ENCODE assay signal across 31 cellular contexts in genomic region chr5:107012371-107012770, GRCh38.
"Had no signal": no experiment of that assay in that cellular context is flagged by ENCODE, and none has a peak within 500 bp of the region (broad histone marks: within the 10 kb centered on the region; RNA-seq: fewer than 3 reads in every experiment).

No MANE protein-coding gene starts in this region.

- H3K36me3 ChIP-seq: brain microvascular endothelial cell, SJCRH30, WERI-Rb-1 had no signal

- H3K27ac Mint-ChIP-seq: activated CD4-positive, alpha-beta memory T cell treated with anti-CD3 and anti-CD28 coated beads, Interleukin-2, amount 10 ng/mL, durations not matched to agents 7 days and 5 days; activated CD8-positive, alpha-beta memory T cell treated with anti-CD3 and anti-CD28 coated beads, Interleukin-2, amount 10 ng/mL, durations not matched to agents 7 days and 5 days; activated naive CD8-positive, alpha-beta T cell treated with anti-CD3 and anti-CD28 coated beads for 36 hours had no signal

- H3K27ac ChIP-seq: brain microvascular endothelial cell, KMS-11, PC-9, RWPE1, SJCRH30, SK-N-MC, WERI-Rb-1 had no signal

- ATAC-seq: activated CD8-positive, alpha-beta memory T cell treated with anti-CD3 and anti-CD28 coated beads, Interleukin-2, amount 10 ng/mL, durations not matched to agents 7 days and 5 days; Right ventricle myocardium inferior had no signal

- H3K4me3 ChIP-seq: PC-9, SJCRH30, SK-N-MC had no signal

- H3K9me3 ChIP-seq: SJCRH30 had no signal

- H2AFZ ChIP-seq: PC-9 had no signal

- H3K9me3 Mint-ChIP-seq: activated CD4-positive, alpha-beta memory T cell treated with anti-CD3 and anti-CD28 coated beads, Interleukin-2, amount 10 ng/mL, durations not matched to agents 7 days and 5 days had no signal

- H3K27me3 ChIP-seq: brain microvascular endothelial cell, SJCRH30 had no signal

- H3K36me3 Mint-ChIP-seq: activated CD8-positive, alpha-beta memory T cell treated with anti-CD3 and anti-CD28 coated beads, Interleukin-2, amount 10 ng/mL, durations not matched to agents 7 days and 5 days; activated naive CD8-positive, alpha-beta T cell treated with anti-CD3 and anti-CD28 coated beads for 36 hours had no signal

- H3K9ac ChIP-seq: KMS-11 had no signal

- H3K4me1 Mint-ChIP-seq: activated CD4-positive, alpha-beta memory T cell treated with anti-CD3 and anti-CD28 coated beads, Interleukin-2, amount 10 ng/mL, durations not matched to agents 7 days and 5 days; activated CD8-positive, alpha-beta memory T cell treated with anti-CD3 and anti-CD28 coated beads, Interleukin-2, amount 10 ng/mL, durations not matched to agents 7 days and 5 days; activated naive CD8-positive, alpha-beta T cell treated with anti-CD3 and anti-CD28 coated beads for 36 hours had no signal

- H3K27me3 Mint-ChIP-seq: activated CD4-positive, alpha-beta memory T cell treated with anti-CD3 and anti-CD28 coated beads, Interleukin-2, amount 10 ng/mL, durations not matched to agents 7 days and 5 days; activated CD8-positive, alpha-beta memory T cell treated with anti-CD3 and anti-CD28 coated beads, Interleukin-2, amount 10 ng/mL, durations not matched to agents 7 days and 5 days; activated naive CD8-positive, alpha-beta T cell treated with anti-CD3 and anti-CD28 coated beads for 36 hours had no signal

- DNase-seq: activated CD4-positive, alpha-beta memory T cell treated with anti-CD3 and anti-CD28 coated beads, Interleukin-2, amount 10 ng/mL, durations not matched to agents 7 days and 5 days; activated CD4-positive, alpha-beta T cell treated with anti-CD3 and anti-CD28 coated beads for 1 hour; activated CD4-positive, alpha-beta T cell treated with anti-CD3 and anti-CD28 coated beads for 48 hours; activated CD4-positive, CD25-positive, alpha-beta regulatory T cell; activated CD8-positive, alpha-beta memory T cell treated with anti-CD3 and anti-CD28 coated beads for 24 hours; activated CD8-positive, alpha-beta memory T cell treated with anti-CD3 and anti-CD28 coated beads, Interleukin-2, amount 10 ng/mL, durations not matched to agents 7 days and 5 days; activated CD8-positive, alpha-beta memory T cell treated with anti-CD3 and anti-CD28 coated beads, Interleukin-2, amount 50 U/mL, for 48 hours; activated effector memory CD4-positive, alpha-beta T cell treated with Interleukin-2 at 50 U/mL for 16 hours; activated naive CD4-positive, alpha-beta T cell treated with anti-CD3 and anti-CD28 coated beads, Interleukin-2, amount 50 U/mL, for 16 hours; activated naive CD8-positive, alpha-beta T cell treated with anti-CD3 and anti-CD28 coated beads for 36 hours; activated T-cell treated with anti-CD3 and anti-CD28 coated beads, Interleukin-2, amount 50 U/mL, for 48 hours; amniotic stem cell; aorta; brain microvascular endothelial cell; central memory CD4-positive, alpha-beta T cell; MM.1S; MV-4-11; NCI-H1092; NCI-H1436 treated with DMSO at 0.1 percent for 48 hours; NCI-H1694 treated with DMSO at 0.1 percent for 48 hours; NCI-H2227 treated with DMSO at 0.1 percent for 48 hours; NCI-H526 treated with DMSO at 0.1 percent for 48 hours; NCI-H82; PC-9; SJCRH30; T1000; WERI-Rb-1 had no signal

- H3K4me3 Mint-ChIP-seq: activated CD4-positive, alpha-beta memory T cell treated with anti-CD3 and anti-CD28 coated beads, Interleukin-2, amount 10 ng/mL, durations not matched to agents 7 days and 5 days; activated CD8-positive, alpha-beta memory T cell treated with anti-CD3 and anti-CD28 coated beads, Interleukin-2, amount 10 ng/mL, durations not matched to agents 7 days and 5 days; activated naive CD8-positive, alpha-beta T cell treated with anti-CD3 and anti-CD28 coated beads for 36 hours had no signal

- H3K4me2 ChIP-seq: KMS-11, PC-9 had no signal
